Comparison of ENCODE assay signal across 15 cellular contexts in the genomic region with DNA sequence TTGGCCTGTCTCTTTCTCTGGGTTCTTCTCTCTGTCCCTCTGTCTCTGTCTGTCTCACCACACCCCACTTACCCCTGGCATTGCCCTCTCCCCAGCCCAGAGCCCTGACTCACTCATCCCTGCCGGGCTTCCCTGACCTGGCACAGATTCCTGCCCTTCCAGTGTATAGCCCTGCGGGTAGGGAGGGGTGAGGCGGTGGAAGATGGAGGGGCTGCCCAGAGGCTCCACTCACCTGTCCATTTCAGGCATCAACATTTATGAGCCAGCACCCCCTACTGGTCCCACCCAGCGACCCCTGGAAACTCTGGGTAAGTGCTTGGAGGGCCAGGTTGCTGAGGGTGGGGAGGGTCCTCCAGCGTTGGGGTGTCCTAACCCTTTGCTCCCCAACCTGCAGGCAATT. TPM values are rescaled to one million over a fixed set of nuclear protein-coding genes. Genes with fewer than 3 reads are reported as not detected.
DNase-seq lines count a peak whose midpoint lies in the region; ATAC-seq and TF ChIP-seq lines count a peak whose summit lies in the region.
"Had no signal": no experiment of that assay in that cellular context is flagged by ENCODE, and none has a peak within 500 bp of the region (broad histone marks: within the 10 kb centered on the region; RNA-seq: fewer than 3 reads in every experiment).

No MANE protein-coding gene starts in this region.

- no peak overlapping the region for H3K27ac Mint-ChIP-seq in effector memory CD8-positive, alpha-beta T cell
- H3K27ac Mint-ChIP-seq: stimulated activated memory B cell treated with anti-CD40 and anti-IgM and Interleukin-4, amounts not matched to agents 10 μg/mL and 1 μg/mL and 100 μg/mL, for 72 hours had no signal

- H3K4me3 ChIP-seq in DND-41 (ENCODE audit: low read depth in 1 of 2, low read length in 2 of 2) (no peak overlapping the region), neuronal stem cell (ENCODE audit: low read length in 2 of 2) (no peak overlapping the region), trophoblast cell (ENCODE audit: low read depth, low read length) (no peak overlapping the region)

- H3K27me3 ChIP-seq in DND-41 (ENCODE audit: insufficient read depth, low read length, poor library complexity) (no peaks in the 10 kb centered on the region), neuronal stem cell (ENCODE audit: control insufficient read depth in 3 of 3, insufficient read depth in 3 of 3, low read depth in 1 of 3, low read length in 3 of 3) (peaks cover 3 to 58% (median 26%) of the 10 kb centered on the region in 3 experiments), trophoblast cell (ENCODE audit: insufficient read depth, low read length) (peaks cover 11% of the 10 kb centered on the region)

- H3K4ac ChIP-seq in neuronal stem cell (ENCODE audit: low read length) (no peak overlapping the region), trophoblast cell (ENCODE audit: low read depth, low read length) (no peak overlapping the region)

- H3K14ac ChIP-seq in neuronal stem cell (ENCODE audit: low read length) (no peak overlapping the region), trophoblast cell (ENCODE audit: low read length) (no peak overlapping the region)

- H3K4me3 Mint-ChIP-seq in effector memory CD8-positive, alpha-beta T cell, result peak overlapping the region; percentile 22 to 58

- peak overlapping the region; percentile 57 for H3K23ac ChIP-seq in neuronal stem cell (ENCODE audit: low read depth, low read length, poor library complexity)
- H3K23ac ChIP-seq in trophoblast cell (ENCODE audit: low read length), result no peak overlapping the region

- H4K8ac ChIP-seq in neuronal stem cell (ENCODE audit: low read depth, low read length) (no peak overlapping the region), trophoblast cell (ENCODE audit: low read depth, low read length) (no peak overlapping the region)

- H3K4me1 ChIP-seq in DND-41 (ENCODE audit: insufficient read depth, low read length) (no peaks in the 10 kb centered on the region), neuronal stem cell (ENCODE audit: control insufficient read depth in 2 of 2, insufficient read depth in 1 of 2, low read depth in 1 of 2, low read length in 2 of 2) (peaks cover 6 to 16% of the 10 kb centered on the region in 2 donors), trophoblast cell (ENCODE audit: control insufficient read depth in 1 of 2, insufficient read depth in 2 of 2, low read length in 2 of 2) (peaks cover 5 to 6% of the 10 kb centered on the region in 2 experiments)

- no peak overlapping the region for H3K18ac ChIP-seq in neuronal stem cell (ENCODE audit: low read length)
- H3K18ac ChIP-seq in trophoblast cell (ENCODE audit: low read length), result no peak overlapping the region

- TF ChIP-seq EP300 in Ishikawa (IDR thresholded peaks at IDR 0.05; ENCODE audit: borderline replicate concordance), result no peak

- no peak for DNase-seq in DND-41
- no peak for DNase-seq in effector memory CD8-positive, alpha-beta T cell
- no peak for DNase-seq in neuronal stem cell (ENCODE audit: low spot score)
- DNase-seq in stimulated activated CD4-positive, alpha-beta T cell treated with anti-CD3 and anti-CD28 coated beads, Interleukin-15, amount 100 ng/mL, for 24 hours, result no peak
- no peak for DNase-seq in trophoblast cell
- no peak for DNase-seq in kidney glomerular epithelial cell (lab: John Stamatoyannopoulos, UW)
- DNase-seq: effector CD8-positive, alpha-beta T cell; mesendoderm; NCI-H1417 treated with DMSO at 0.1 percent for 48 hours; nucleus accumbens; OCI-M1 had no signal

- peaks cover 1% of the 10 kb centered on the region for H3K79me1 ChIP-seq in neuronal stem cell (ENCODE audit: low read depth, low read length)
- no peaks in the 10 kb centered on the region for H3K79me1 ChIP-seq in trophoblast cell (ENCODE audit: low read length)

- H3K9ac ChIP-seq in DND-41 (ENCODE audit: low read depth, low read length) (no peak overlapping the region), neuronal stem cell (ENCODE audit: low read depth, low read length, poor library complexity) (no peak overlapping the region), trophoblast cell (ENCODE audit: low read length) (no peak overlapping the region)

- TF ChIP-seq RAD21 in Ishikawa (IDR thresholded peaks at IDR 0.05; ENCODE audit: low read depth), result peak; percentile 18; the same call in 1 of the 2 replicates

- no peak overlapping the region for H3K4me2 ChIP-seq in DND-41 (ENCODE audit: insufficient read depth, low read length)
- no peak overlapping the region for H3K4me2 ChIP-seq in neuronal stem cell (ENCODE audit: insufficient read depth, low read length, poor library complexity, severe bottlenecking)
- no peak overlapping the region for H3K4me2 ChIP-seq in trophoblast cell (ENCODE audit: low read length)

- H3K9me3 ChIP-seq in DND-41 (ENCODE audit: insufficient read depth, low read length, severe bottlenecking), result no peaks in the 10 kb centered on the region
- H3K9me3 ChIP-seq in neuronal stem cell (replicated peaks in 1 of 2; ENCODE audit: control insufficient read depth in 2 of 2, insufficient read depth in 1 of 2, low read depth in 1 of 2, low read length in 2 of 2), result no peaks in the 10 kb centered on the region
- H3K9me3 ChIP-seq in trophoblast cell (ENCODE audit: insufficient read depth, low read depth, low read length), result peaks cover 3% of the 10 kb centered on the region

- WGBS in neuronal stem cell (ENCODE audit: extremely low coverage in 2 of 2, insufficient read length in 2 of 2, insufficient replicate concordance in 1 of 2), 2 donors, result no CpG with 5 or more reads among the region's 5 CpGs
- no CpG with 5 or more reads among the region's 5 CpGs for WGBS in trophoblast cell (ENCODE audit: extremely low coverage, insufficient coverage, insufficient read length)

- peaks cover 10 to 22% of the 10 kb centered on the region in 2 donors for H3K4me1 Mint-ChIP-seq in effector memory CD8-positive, alpha-beta T cell (ENCODE audit: low read depth in 2 of 2)

- no peaks in the 10 kb centered on the region for H3K9me3 Mint-ChIP-seq in effector memory CD8-positive, alpha-beta T cell
- H3K9me3 Mint-ChIP-seq: activated naive CD4-positive, alpha-beta T cell treated with anti-CD3 and anti-CD28 coated beads, Interleukin-2, amount 50 U/mL, for 24 hours; stimulated activated memory B cell treated with anti-CD40 and anti-IgM and Interleukin-4, amounts not matched to agents 10 μg/mL and 1 μg/mL and 100 μg/mL, for 72 hours had no signal

- H4K12ac ChIP-seq in trophoblast cell (ENCODE audit: low read depth, low read length), result no peak overlapping the region

- H2AFZ ChIP-seq in DND-41 (ENCODE audit: low read depth, low read length), result no peak overlapping the region
- no peak overlapping the region for H2AFZ ChIP-seq in neuronal stem cell (ENCODE audit: low read length)
- H2AFZ ChIP-seq in trophoblast cell (ENCODE audit: insufficient read depth, low read length, poor library complexity), result no peak overlapping the region

- peak overlapping the region; percentile 3 for H2AK5ac ChIP-seq in neuronal stem cell (ENCODE audit: low read depth, low read length)
- no peak overlapping the region for H2AK5ac ChIP-seq in trophoblast cell (ENCODE audit: low read length)

- no peak overlapping the region for H2BK15ac ChIP-seq in neuronal stem cell (ENCODE audit: low read length)

- peaks cover 2% of the 10 kb centered on the region for H3K36me3 Mint-ChIP-seq in effector memory CD8-positive, alpha-beta T cell (ENCODE audit: insufficient read depth)
- H3K36me3 Mint-ChIP-seq: activated naive CD4-positive, alpha-beta T cell treated with anti-CD3 and anti-CD28 coated beads, Interleukin-2, amount 50 U/mL, for 24 hours; stimulated activated memory B cell treated with anti-CD40 and anti-IgM and Interleukin-4, amounts not matched to agents 10 μg/mL and 1 μg/mL and 100 μg/mL, for 72 hours had no signal

- H2BK5ac ChIP-seq in neuronal stem cell (ENCODE audit: low read length) (no peak overlapping the region), trophoblast cell (ENCODE audit: low read depth, low read length, poor library complexity) (no peak overlapping the region)

- peak; percentile 29 for TF ChIP-seq CTCF in DND-41 (IDR thresholded peaks at IDR 0.05; ENCODE audit: borderline replicate concordance, extremely low read depth, low read length, poor library complexity, severe bottlenecking)

- no peak overlapping the region for H2BK12ac ChIP-seq in neuronal stem cell (ENCODE audit: low read length)
- no peak overlapping the region for H2BK12ac ChIP-seq in trophoblast cell (ENCODE audit: low read length)

- H4K20me1 ChIP-seq in DND-41 (ENCODE audit: insufficient read depth, low read length), result 0 out of 2 replicates have a peak, but pooled peaks cover 2% of the 10 kb centered on the region

- H2BK120ac ChIP-seq in neuronal stem cell (ENCODE audit: low read depth, low read length) (no peak overlapping the region), trophoblast cell (ENCODE audit: insufficient read depth, low read length, poor library complexity) (no peak overlapping the region)

- H3K36me3 ChIP-seq in DND-41 (ENCODE audit: insufficient read depth, low read length) (no peaks in the 10 kb centered on the region), neuronal stem cell (replicated peaks in 1 of 2; ENCODE audit: control insufficient read depth in 2 of 2, insufficient read depth in 2 of 2, low read length in 2 of 2) (no peaks in the 10 kb centered on the region), trophoblast cell (ENCODE audit: control insufficient read depth in 1 of 2, insufficient read depth in 2 of 2, low read length in 2 of 2) (no peaks in the 10 kb centered on the region)

- H3K27ac ChIP-seq in DND-41 (ENCODE audit: low read length) (no peak overlapping the region), neuronal stem cell (replicated peaks; ENCODE audit: low read length) (no peak overlapping the region), trophoblast cell (ENCODE audit: low read depth, low read length) (no peak overlapping the region)
- H3K27ac ChIP-seq: C4-2B had no signal

- H3K27me3 Mint-ChIP-seq in effector memory CD8-positive, alpha-beta T cell, result peaks cover 59 to 98% of the 10 kb centered on the region in 2 donors

- no peak for ATAC-seq in DND-41 (ENCODE audit: insufficient read depth, low read depth)
- no peak for ATAC-seq in effector memory CD8-positive, alpha-beta T cell (replicated peaks)

- H4K91ac ChIP-seq in neuronal stem cell (ENCODE audit: low read depth, low read length, poor library complexity) (no peak overlapping the region), trophoblast cell (ENCODE audit: low read depth, low read length) (no peak overlapping the region)

- H3K79me2 ChIP-seq in DND-41 (ENCODE audit: insufficient read depth, low read length) (no peaks in the 10 kb centered on the region), trophoblast cell (ENCODE audit: control insufficient read depth, insufficient read depth, low read length, poor library complexity) (no peaks in the 10 kb centered on the region)

RNA-seq across cellular contexts. Expression of a gene that starts 1.0 kb away (rescaled TPM):
- polyA plus RNA-seq in neuronal stem cell (2013, experiment 1 of 2), result 2.0 TPM
- polyA plus RNA-seq in neuronal stem cell (2013, experiment 2 of 2), result 1.6 TPM
- polyA plus RNA-seq in trophoblast cell (2013), result 5.0 and 5.2 TPM in 2 replicates

RNA-seq across cellular contexts. Expression of a gene that starts 6.3 kb away (rescaled TPM):
- not detected for polyA plus RNA-seq in neuronal stem cell (2013, experiment 1 of 2)
- not detected for polyA plus RNA-seq in neuronal stem cell (2013, experiment 2 of 2)
- not detected in 2 replicates for polyA plus RNA-seq in trophoblast cell (2013)

RNA-seq across cellular contexts. Expression of a gene that starts 47.0 kb away (rescaled TPM):
- polyA plus RNA-seq in neuronal stem cell (2013, experiment 1 of 2), result not detected
- 0.06 TPM for polyA plus RNA-seq in neuronal stem cell (2013, experiment 2 of 2)
- polyA plus RNA-seq in trophoblast cell (2013), result 0.11 TPM in 1 of 2 replicates, not detected in the other

RNA-seq across cellular contexts. Expression of a gene that starts 50.8 kb away (rescaled TPM):
- polyA plus RNA-seq in neuronal stem cell (2013, experiment 1 of 2), result 0.03 TPM
- 0.03 TPM for polyA plus RNA-seq in neuronal stem cell (2013, experiment 2 of 2)
- polyA plus RNA-seq in trophoblast cell (2013), result not detected in 2 replicates
